Comparison of ENCODE assay signal across 23 cellular contexts in genomic region chr12:131067993-131068942, GRCh38.
DNase-seq lines count a peak whose midpoint lies in the region; ATAC-seq lines count a peak whose summit lies in the region.
"Had no signal": no experiment of that assay in that cellular context is flagged by ENCODE, and none has a peak within 500 bp of the region (broad histone marks: within the 10 kb centered on the region; RNA-seq: fewer than 3 reads in every experiment).

No MANE protein-coding gene starts in this region.

- intact Hi-C loops in cardiac septum (cut with DNase I) = no loop called here
- intact Hi-C loops in left ventricle myocardium superior (cut with micrococcal nuclease) = no loop called here
- intact Hi-C loops in posterior vena cava (cut with DNase I) = no loop called here

- DNase-seq in cardiac septum (ENCODE audit: low spot score) (peak; percentile 55), left ventricle myocardium superior (no peak), left kidney (ENCODE audit: low read depth, low spot score) (peak; percentile 49), posterior vena cava (ENCODE audit: low spot score) (peak; percentile 55), DMS114 treated with DMSO at 0.1 percent for 48 hours (lab: John Stamatoyannopoulos, UW; ENCODE audit: unreplicated experiment) (no peak), SIG-M5 treated with dmso at 0.1 percent for 504 hours (lab: John Stamatoyannopoulos, UW; ENCODE audit: unreplicated experiment) (no peak), EL (no peak)
- DNase-seq: activated CD4-positive, alpha-beta T cell treated with anti-CD3 and anti-CD28 coated beads for 4 hours; activated CD8-positive, alpha-beta memory T cell treated with anti-CD3 and anti-CD28 coated beads for 24 hours; activated naive CD4-positive, alpha-beta T cell; activated T-cell treated with anti-CD3 and anti-CD28 coated beads, Interleukin-2, amount 50 U/mL, for 4 hours; body of pancreas; CD4-positive, alpha-beta T cell; Kasumi-1; kidney glomerular epithelial cell; naive thymus-derived CD4-positive, alpha-beta T cell; NCI-H146; NCI-H510A; nucleus accumbens; PC-3; stimulated activated CD4-positive, alpha-beta T cell treated with anti-CD3 and anti-CD28 coated beads, Interleukin-2, amount 100 ng/mL, for 48 hours had no signal

- ATAC-seq in left ventricle myocardium superior (no peak), HG02973 (IDR thresholded peaks at IDR 0.05; ENCODE audit: unreplicated experiment) (no peak)
- ATAC-seq: activated T-cell treated with anti-CD3 and anti-CD28 coated beads, Interleukin-2, amount 50 U/mL, for 4 hours; body of pancreas; naive thymus-derived CD4-positive, alpha-beta T cell; Right ventricle myocardium inferior had no signal

Comparison
In these comparisons a context has a peak if more than half of its experiments do, and no peak if none do; other contexts are left out.
1. DNase-seq: peak in cardiac septum (single experiment), left kidney (single experiment) and posterior vena cava (single experiment); none in left ventricle myocardium superior (single experiment), DMS114 treated with DMSO at 0.1 percent for 48 hours (single experiment), SIG-M5 treated with dmso at 0.1 percent for 504 hours (single experiment) and EL (single experiment).